In the genomic region with DNA sequence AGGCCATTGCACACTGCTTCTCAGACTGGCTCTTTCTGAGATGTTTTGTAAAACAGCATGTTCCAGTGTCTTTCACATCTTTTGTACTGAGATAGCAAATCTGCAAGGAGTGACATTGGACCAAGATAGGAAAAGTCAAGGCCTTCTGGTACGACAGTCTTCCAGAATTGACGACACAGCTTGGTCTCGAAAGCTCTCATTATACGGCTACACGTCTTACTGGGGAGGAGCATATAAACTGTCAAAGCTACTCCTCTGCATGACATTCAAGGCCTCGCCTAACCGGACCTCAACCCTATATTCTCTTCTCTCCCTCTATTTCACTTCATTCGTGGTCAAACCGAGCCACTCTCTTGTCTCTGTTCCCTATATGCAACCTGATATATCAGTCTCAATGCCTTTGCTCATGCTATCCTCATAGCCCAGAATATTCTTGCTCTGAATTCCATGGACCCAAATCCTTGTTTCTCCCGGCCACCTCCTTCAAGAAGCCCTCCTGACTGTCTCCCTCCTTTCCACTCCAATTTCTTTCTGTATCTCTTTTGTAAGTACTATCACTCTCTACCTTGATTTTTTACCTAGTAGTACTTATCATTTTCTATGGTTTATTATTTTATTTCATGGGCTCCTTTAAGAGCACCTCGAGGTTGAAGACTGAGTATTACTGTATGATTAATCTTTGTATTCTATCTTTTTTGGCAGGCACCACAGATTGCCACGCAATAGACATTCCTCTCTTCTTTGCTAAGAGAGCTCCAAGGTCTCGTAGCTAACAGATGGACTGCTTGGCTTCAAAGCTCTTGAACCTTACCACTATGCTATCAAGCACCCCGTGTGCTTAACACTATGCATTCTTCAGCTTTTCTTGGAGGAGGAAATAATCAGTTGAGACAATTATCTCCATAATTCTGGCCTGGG, we compare ENCODE assay signal across 16 cellular contexts. TPM values are rescaled to one million over a fixed set of nuclear protein-coding genes. Genes with fewer than 3 reads are reported as not detected.
DNase-seq lines count a peak whose midpoint lies in the region; ATAC-seq and TF ChIP-seq lines count a peak whose summit lies in the region.
"Had no signal": no experiment of that assay in that cellular context is flagged by ENCODE, and none has a peak within 500 bp of the region (broad histone marks: within the 10 kb centered on the region; RNA-seq: fewer than 3 reads in every experiment).

No MANE protein-coding gene starts in this region.

- peaks cover 15% of the 10 kb centered on the region for H3K4me1 Mint-ChIP-seq in mesothelial cell of epicardium
- H3K4me1 Mint-ChIP-seq in CD4-positive, alpha-beta memory T cell: no peaks in the 10 kb centered on the region
- H3K4me1 Mint-ChIP-seq: immature natural killer cell had no signal

- intact Hi-C loops in mammary epithelial cell (cut with micrococcal nuclease) (no loop called here), psoas muscle (cut with DNase I) (no loop called here), cardiac septum (cut with DNase I) (no loop called here)
- intact Hi-C loops in CD4-positive, alpha-beta memory T cell (cut with micrococcal nuclease): no loop called here

- DNase-seq in AG20443 (ENCODE audit: low spot score) (peak; percentile 86), MG63 (peak; percentile 40), mammary epithelial cell (peak; percentile 45), mesothelial cell of epicardium (ENCODE audit: low spot score in 2 of 2, unreplicated experiment in 2 of 2) (no peak), NAMALWA (ENCODE audit: low spot score) (no peak), psoas muscle (no peak), cardiac septum (ENCODE audit: low spot score) (no peak)
- no peak for DNase-seq in CD4-positive, alpha-beta memory T cell
- DNase-seq: activated naive CD4-positive, alpha-beta T cell treated with Interleukin-2 at 50 U/mL for 16 hours; BE2C; colonic mucosa; DND-41; GOT3; immature natural killer cell; WERI-Rb-1 had no signal

- H2AFZ ChIP-seq in mammary epithelial cell (ENCODE audit: low read depth, low read length): no peak overlapping the region

- peaks cover 24% of the 10 kb centered on the region for H3K36me3 Mint-ChIP-seq in mesothelial cell of epicardium
- no peaks in the 10 kb centered on the region for H3K36me3 Mint-ChIP-seq in CD4-positive, alpha-beta memory T cell
- H3K36me3 Mint-ChIP-seq: immature natural killer cell had no signal

- no peaks in the 10 kb centered on the region for H3K4me1 ChIP-seq in mammary epithelial cell (ENCODE audit: insufficient read depth, low read length)
- no peaks in the 10 kb centered on the region for H3K4me1 ChIP-seq in CD4-positive, alpha-beta memory T cell (ENCODE audit: insufficient read depth, low read length)
- H3K4me1 ChIP-seq in psoas muscle: no peaks in the 10 kb centered on the region
- H3K4me1 ChIP-seq: BE2C, colonic mucosa had no signal

- CTCF ChIA-PET in mammary epithelial cell (lab: Charles Lee; ENCODE audit: low non-redundant PET): no interaction called here
- CTCF ChIA-PET in CD4-positive, alpha-beta memory T cell (lab: Charles Lee; ENCODE audit: partially characterized antibody): no interaction called here

- H4K20me1 ChIP-seq in mammary epithelial cell (ENCODE audit: insufficient read depth, low read length): no peaks in the 10 kb centered on the region

- ATAC-seq in psoas muscle: no peak

- no peak overlapping the region for H3K9ac ChIP-seq in mammary epithelial cell (ENCODE audit: insufficient read depth, low read length)

- peak overlapping the region; percentile 31 for H3K27ac Mint-ChIP-seq in mesothelial cell of epicardium
- H3K27ac Mint-ChIP-seq in CD4-positive, alpha-beta memory T cell: no peak overlapping the region
- H3K27ac Mint-ChIP-seq: progenitor cell of endocrine pancreas had no signal

- TF ChIP-seq CTCF in mammary epithelial cell (conservative IDR thresholded peaks at IDR 0.05 in 1 of 2, IDR thresholded peaks at IDR 0.05 in 1 of 2; ENCODE audit: extremely low read depth in 1 of 2, insufficient read depth in 1 of 2, low read depth in 1 of 2, low read length in 2 of 2) (no peak), mesothelial cell of epicardium (IDR thresholded peaks at IDR 0.05; ENCODE audit: unreplicated experiment) (no peak), psoas muscle (IDR thresholded peaks at IDR 0.05) (no peak)

- dilution Hi-C loops in mammary epithelial cell (cut with HindIII; ENCODE audit: low sequenced_read_pairs): no loop called here

- H3K9me3 Mint-ChIP-seq in mesothelial cell of epicardium: no peaks in the 10 kb centered on the region
- peaks cover 0 to 3% (median 0%) of the 10 kb centered on the region in 8 donors for H3K9me3 Mint-ChIP-seq in CD4-positive, alpha-beta memory T cell
- H3K9me3 Mint-ChIP-seq: immature natural killer cell had no signal

- H3K27me3 ChIP-seq in MG63 (no peaks in the 10 kb centered on the region), mammary epithelial cell (ENCODE audit: insufficient read depth, low read length) (no peaks in the 10 kb centered on the region), psoas muscle (ENCODE audit: insufficient read depth in 3 of 3, low read length in 2 of 3) (no peaks in the 10 kb centered on the region)
- H3K27me3 ChIP-seq in CD4-positive, alpha-beta memory T cell (ENCODE audit: insufficient read depth, low read length): no peaks in the 10 kb centered on the region
- H3K27me3 ChIP-seq: BE2C, colonic mucosa had no signal

- no peaks in the 10 kb centered on the region for H3K27me3 Mint-ChIP-seq in mesothelial cell of epicardium (ENCODE audit: low read depth)
- peaks cover 0 to 3% of the 10 kb centered on the region in 2 donors for H3K27me3 Mint-ChIP-seq in CD4-positive, alpha-beta memory T cell
- H3K27me3 Mint-ChIP-seq: progenitor cell of endocrine pancreas had no signal

- H3K27ac ChIP-seq in mammary epithelial cell (ENCODE audit: insufficient read depth, low read depth, low read length) (no peak overlapping the region), psoas muscle (no peak overlapping the region)
- no peak overlapping the region for H3K27ac ChIP-seq in CD4-positive, alpha-beta memory T cell (ENCODE audit: low read depth, low read length)
- H3K27ac ChIP-seq: colonic mucosa, WERI-Rb-1 had no signal

- no peak overlapping the region for H3K4me2 ChIP-seq in mammary epithelial cell (ENCODE audit: insufficient read depth, low read depth, low read length)

- no peak overlapping the region for H3K4me3 Mint-ChIP-seq in mesothelial cell of epicardium
- H3K4me3 Mint-ChIP-seq in CD4-positive, alpha-beta memory T cell: no peak overlapping the region
- H3K4me3 Mint-ChIP-seq: immature natural killer cell had no signal

- H3K36me3 ChIP-seq in MG63 (no peaks in the 10 kb centered on the region), mammary epithelial cell (ENCODE audit: insufficient read depth, low read length) (no peaks in the 10 kb centered on the region), psoas muscle (ENCODE audit: insufficient read depth in 1 of 2, low read depth in 1 of 2) (no peaks in the 10 kb centered on the region)
- no peaks in the 10 kb centered on the region for H3K36me3 ChIP-seq in CD4-positive, alpha-beta memory T cell (ENCODE audit: insufficient read depth, low read length)
- H3K36me3 ChIP-seq: BE2C, colonic mucosa, WERI-Rb-1 had no signal

- in situ Hi-C loops in mammary epithelial cell (cut with MboI; ENCODE audit: low sequenced_read_pairs in 2 of 2): no loop called here

- H3K4me3 ChIP-seq in MG63 (no peak overlapping the region), mammary epithelial cell (replicated peaks in 1 of 3; ENCODE audit: insufficient read depth in 1 of 3, low read depth in 2 of 3, low read length in 3 of 3) (no peak overlapping the region), psoas muscle (no peak overlapping the region)
- no peak overlapping the region for H3K4me3 ChIP-seq in CD4-positive, alpha-beta memory T cell (ENCODE audit: low read length in 2 of 2)
- H3K4me3 ChIP-seq: colonic mucosa had no signal

- WGBS in mammary epithelial cell (ENCODE audit: low coverage, missing lambda C conversion rate): 78% methylated on average over 13 of the region's 14 CpGs
- WGBS in psoas muscle, 3 donors: 57 to 63% (median 62%) methylated on average over 14 of the region's 14 CpGs

- H3K79me2 ChIP-seq in mammary epithelial cell (ENCODE audit: insufficient read depth, low read length): no peaks in the 10 kb centered on the region

- H3K9me3 ChIP-seq in MG63 (no peaks in the 10 kb centered on the region), mammary epithelial cell (replicated peaks; ENCODE audit: insufficient read depth, low read length) (no peaks in the 10 kb centered on the region), psoas muscle (no peaks in the 10 kb centered on the region)
- H3K9me3 ChIP-seq in CD4-positive, alpha-beta memory T cell (ENCODE audit: control insufficient read depth in 1 of 2, low read length in 2 of 2): no peaks in the 10 kb centered on the region
- H3K9me3 ChIP-seq: BE2C, colonic mucosa had no signal

- POLR2A ChIA-PET in CD4-positive, alpha-beta memory T cell (lab: Charles Lee; ENCODE audit: partially characterized antibody): no interaction called here

- no TSS peak for BruUV-seq in mammary epithelial cell (replicated peaks; lab: Mats Ljungman, UMichigan)

RNA-seq across cellular contexts. Expression of gene RBM47, which starts 35.1 kb away (rescaled TPM):
- total RNA-seq in MG63 (2014; rRNA removed; shearing (Covaris generic); ENCODE audit: low replicate concordance): 0.66 TPM in 1 of 2 replicates, not detected in the other
- total RNA-seq in mammary epithelial cell (1 to 10 TPM in 1 of 2 donors, under 1 TPM in 1; 0.45 to 3.0 TPM), mesothelial cell of epicardium (37.8 to 41.5 TPM (median 41.0 TPM) in 3 replicates), psoas muscle (1 to 10 TPM; 1.2 to 2.3 (median 2.1) TPM), cardiac septum (3.3 TPM)
- polyA plus RNA-seq in mammary epithelial cell (1.7 TPM), psoas muscle (under 1 TPM; 0.17 to 0.31 (median 0.30) TPM)
- 1.1 TPM for polyA minus RNA-seq in mammary epithelial cell
- 1 to 10 TPM; 1.5 TPM for total RNA-seq in CD4-positive, alpha-beta memory T cell
- polyA plus RNA-seq in CD4-positive, alpha-beta memory T cell: under 1 TPM; 0.10 to 0.26 TPM

Comparison
In these comparisons a context has a peak if more than half of its experiments do, and no peak if none do; other contexts are left out.
1. DNase-seq: peak in AG20443 (single experiment), MG63 (single experiment) and mammary epithelial cell (single experiment); none in mesothelial cell of epicardium (0 of 2), CD4-positive, alpha-beta memory T cell (0 of 5), NAMALWA (single experiment), psoas muscle (0 of 2) and cardiac septum (single experiment).